In genomic region chr7:94452257-94452656, GRCh38 we compare ENCODE assay signal across 12 cellular contexts. TPM values are rescaled to one million over a fixed set of nuclear protein-coding genes. Genes with fewer than 3 reads are reported as not detected.
A peak's percentile ranks its signal among the peaks of the same experiment; 100 is the strongest.
DNase-seq lines count a peak whose midpoint lies in the region; ATAC-seq, FAIRE-seq and TF ChIP-seq lines count a peak whose summit lies in the region.
"Had no signal": no experiment of that assay in that cellular context is flagged by ENCODE, and none has a peak within 500 bp of the region (broad histone marks: within the 10 kb centered on the region; RNA-seq: fewer than 3 reads in every experiment).

No MANE protein-coding gene starts in this region.

- peak; percentile 94 for ATAC-seq in left ventricle myocardium superior

- DNase-seq in D721Med (ENCODE audit: insufficient read length, low spot score), result no peak
- peak; percentile 82 for DNase-seq in NCI-H146 treated with DMSO at 0.1 percent for 48 hours (lab: John Stamatoyannopoulos, UW; ENCODE audit: unreplicated experiment)
- DNase-seq in NCI-H748 (lab: John Stamatoyannopoulos, UW; ENCODE audit: unreplicated experiment), result peak; percentile 93
- peak; percentile 25 for DNase-seq in left ventricle myocardium superior
- no peak for DNase-seq in KG1 (lab: John Stamatoyannopoulos, UW)
- DNase-seq in LoVo (ENCODE audit: low spot score), result no peak
- no peak for DNase-seq in NCI-H1694 (lab: John Stamatoyannopoulos, UW)
- DNase-seq in hypothalamus (lab: John Stamatoyannopoulos, UW), result no peak
- DNase-seq: activated naive CD8-positive, alpha-beta T cell treated with anti-CD3 and anti-CD28 coated beads for 36 hours; DND-41 had no signal

- FAIRE-seq in D721Med (lab: Jason Lieb, UNC), result peak; percentile 48
- FAIRE-seq: GM19239, urothelium cell line had no signal

- intact Hi-C loops in left ventricle myocardium superior (cut with micrococcal nuclease), result no loop called here

- no peak for TF ChIP-seq CTCF in D721Med (IDR thresholded peaks at IDR 0.05; ENCODE audit: insufficient read depth, missing control alignments)

RNA-seq across cellular contexts. Expression of gene CASD1, which starts 57.4 kb away (rescaled TPM):
- total RNA-seq in left ventricle myocardium superior, result 17.6 TPM

RNA-seq across cellular contexts. Expression of gene COL1A2, which starts 57.6 kb away (rescaled TPM):
- 78.1 TPM for total RNA-seq in left ventricle myocardium superior

Comparison
In these comparisons a context has a peak if more than half of its experiments do, and no peak if none do; other contexts are left out.
1. DNase-seq: peak in NCI-H146 treated with DMSO at 0.1 percent for 48 hours (single experiment), NCI-H748 (single experiment) and left ventricle myocardium superior (single experiment); none in D721Med (single experiment), KG1 (single experiment), LoVo (single experiment), NCI-H1694 (single experiment) and hypothalamus (0 of 51).